3 cellular contexts compared by ENCODE assay signal in the genomic region with DNA sequence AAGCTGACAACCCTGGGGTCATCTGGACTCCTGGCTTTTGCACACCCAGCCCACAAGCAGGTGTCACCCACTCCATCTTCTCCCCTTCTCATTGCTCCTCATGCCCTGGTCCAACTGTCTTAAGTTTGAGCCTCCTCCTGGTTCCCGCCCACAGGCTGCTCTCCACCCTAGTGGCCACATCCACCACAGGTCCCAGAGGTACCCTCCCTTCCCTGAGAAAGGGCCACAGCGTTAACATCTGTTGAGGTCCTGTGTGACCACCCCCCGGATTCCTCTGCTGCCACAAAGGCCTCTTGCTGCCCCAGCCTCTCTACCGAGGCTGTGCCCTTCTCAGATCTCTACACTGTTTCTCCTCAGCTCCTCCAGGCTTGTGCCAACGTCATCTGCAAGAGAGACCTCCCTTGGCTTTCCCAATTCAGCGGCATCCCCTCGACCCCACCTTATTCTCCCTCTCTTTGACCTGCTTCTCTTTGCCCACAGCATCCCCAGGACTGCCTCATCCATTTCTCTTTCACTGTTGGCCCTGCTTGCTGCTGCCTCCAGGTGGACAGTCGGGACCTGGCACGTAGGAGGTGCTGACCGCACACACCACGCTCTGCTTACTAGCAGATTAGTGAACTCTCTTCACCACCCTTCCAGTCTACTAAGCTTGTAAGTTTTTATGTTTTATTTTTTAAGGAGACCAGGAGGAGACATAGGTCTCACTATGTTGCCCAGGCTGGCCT.
TF ChIP-seq lines count a peak whose summit lies in the region.

No MANE protein-coding gene starts in this region.

TF ChIP-seq in HCT116, 20 proteins besides CTCF, POLR2A, EP300 and RAD21 (continues in another document):
- TF ChIP-seq EGR1 (IDR thresholded peaks at IDR 0.05; ENCODE audit: low read depth) (no peak), FOSL1 (IDR thresholded peaks at IDR 0.05; ENCODE audit: low read depth) (no peak), SP1 (IDR thresholded peaks at IDR 0.05; ENCODE audit: low read depth) (no peak), ZFX (IDR thresholded peaks at IDR 0.05) (no peak), ZNF274 (IDR thresholded peaks at IDR 0.05; ENCODE audit: low read depth, low read length) (no peak), SRF (IDR thresholded peaks at IDR 0.05; ENCODE audit: low read depth) (no peak), YY1 (IDR thresholded peaks at IDR 0.05; ENCODE audit: extremely low read depth, insufficient replicate concordance, low read depth, low read length) (no peak), JUND (IDR thresholded peaks at IDR 0.05) (no peak), ELF1 (IDR thresholded peaks at IDR 0.05; ENCODE audit: borderline replicate concordance, low read depth) (no peak), EZH2 (IDR thresholded peaks at IDR 0.05) (no peak), CBX3 (IDR thresholded peaks at IDR 0.05; ENCODE audit: low read depth) (no peak)
- TF ChIP-seq, protein P1, sequence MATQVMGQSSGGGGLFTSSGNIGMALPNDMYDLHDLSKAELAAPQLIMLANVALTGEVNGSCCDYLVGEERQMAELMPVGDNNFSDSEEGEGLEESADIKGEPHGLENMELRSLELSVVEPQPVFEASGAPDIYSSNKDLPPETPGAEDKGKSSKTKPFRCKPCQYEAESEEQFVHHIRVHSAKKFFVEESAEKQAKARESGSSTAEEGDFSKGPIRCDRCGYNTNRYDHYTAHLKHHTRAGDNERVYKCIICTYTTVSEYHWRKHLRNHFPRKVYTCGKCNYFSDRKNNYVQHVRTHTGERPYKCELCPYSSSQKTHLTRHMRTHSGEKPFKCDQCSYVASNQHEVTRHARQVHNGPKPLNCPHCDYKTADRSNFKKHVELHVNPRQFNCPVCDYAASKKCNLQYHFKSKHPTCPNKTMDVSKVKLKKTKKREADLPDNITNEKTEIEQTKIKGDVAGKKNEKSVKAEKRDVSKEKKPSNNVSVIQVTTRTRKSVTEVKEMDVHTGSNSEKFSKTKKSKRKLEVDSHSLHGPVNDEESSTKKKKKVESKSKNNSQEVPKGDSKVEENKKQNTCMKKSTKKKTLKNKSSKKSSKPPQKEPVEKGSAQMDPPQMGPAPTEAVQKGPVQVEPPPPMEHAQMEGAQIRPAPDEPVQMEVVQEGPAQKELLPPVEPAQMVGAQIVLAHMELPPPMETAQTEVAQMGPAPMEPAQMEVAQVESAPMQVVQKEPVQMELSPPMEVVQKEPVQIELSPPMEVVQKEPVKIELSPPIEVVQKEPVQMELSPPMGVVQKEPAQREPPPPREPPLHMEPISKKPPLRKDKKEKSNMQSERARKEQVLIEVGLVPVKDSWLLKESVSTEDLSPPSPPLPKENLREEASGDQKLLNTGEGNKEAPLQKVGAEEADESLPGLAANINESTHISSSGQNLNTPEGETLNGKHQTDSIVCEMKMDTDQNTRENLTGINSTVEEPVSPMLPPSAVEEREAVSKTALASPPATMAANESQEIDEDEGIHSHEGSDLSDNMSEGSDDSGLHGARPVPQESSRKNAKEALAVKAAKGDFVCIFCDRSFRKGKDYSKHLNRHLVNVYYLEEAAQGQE (IDR thresholded peaks at IDR 0.05; ENCODE audit: low read depth) = no peak
- TF ChIP-seq, protein P2, sequence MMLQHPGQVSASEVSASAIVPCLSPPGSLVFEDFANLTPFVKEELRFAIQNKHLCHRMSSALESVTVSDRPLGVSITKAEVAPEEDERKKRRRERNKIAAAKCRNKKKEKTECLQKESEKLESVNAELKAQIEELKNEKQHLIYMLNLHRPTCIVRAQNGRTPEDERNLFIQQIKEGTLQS (IDR thresholded peaks at IDR 0.05) = no peak
- TF ChIP-seq, protein P3, sequence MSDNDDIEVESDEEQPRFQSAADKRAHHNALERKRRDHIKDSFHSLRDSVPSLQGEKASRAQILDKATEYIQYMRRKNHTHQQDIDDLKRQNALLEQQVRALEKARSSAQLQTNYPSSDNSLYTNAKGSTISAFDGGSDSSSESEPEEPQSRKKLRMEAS (IDR thresholded peaks at IDR 0.05) = no peak
- TF ChIP-seq, protein P4, sequence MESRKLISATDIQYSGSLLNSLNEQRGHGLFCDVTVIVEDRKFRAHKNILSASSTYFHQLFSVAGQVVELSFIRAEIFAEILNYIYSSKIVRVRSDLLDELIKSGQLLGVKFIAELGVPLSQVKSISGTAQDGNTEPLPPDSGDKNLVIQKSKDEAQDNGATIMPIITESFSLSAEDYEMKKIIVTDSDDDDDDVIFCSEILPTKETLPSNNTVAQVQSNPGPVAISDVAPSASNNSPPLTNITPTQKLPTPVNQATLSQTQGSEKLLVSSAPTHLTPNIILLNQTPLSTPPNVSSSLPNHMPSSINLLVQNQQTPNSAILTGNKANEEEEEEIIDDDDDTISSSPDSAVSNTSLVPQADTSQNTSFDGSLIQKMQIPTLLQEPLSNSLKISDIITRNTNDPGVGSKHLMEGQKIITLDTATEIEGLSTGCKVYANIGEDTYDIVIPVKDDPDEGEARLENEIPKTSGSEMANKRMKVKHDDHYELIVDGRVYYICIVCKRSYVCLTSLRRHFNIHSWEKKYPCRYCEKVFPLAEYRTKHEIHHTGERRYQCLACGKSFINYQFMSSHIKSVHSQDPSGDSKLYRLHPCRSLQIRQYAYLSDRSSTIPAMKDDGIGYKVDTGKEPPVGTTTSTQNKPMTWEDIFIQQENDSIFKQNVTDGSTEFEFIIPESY (IDR thresholded peaks at IDR 0.05; ENCODE audit: extremely low read depth, insufficient replicate concordance, low read length) = no peak

TF ChIP-seq in GM12878, 131 proteins besides CTCF, POLR2A, EP300 and RAD21:
- TF ChIP-seq, protein P5, sequence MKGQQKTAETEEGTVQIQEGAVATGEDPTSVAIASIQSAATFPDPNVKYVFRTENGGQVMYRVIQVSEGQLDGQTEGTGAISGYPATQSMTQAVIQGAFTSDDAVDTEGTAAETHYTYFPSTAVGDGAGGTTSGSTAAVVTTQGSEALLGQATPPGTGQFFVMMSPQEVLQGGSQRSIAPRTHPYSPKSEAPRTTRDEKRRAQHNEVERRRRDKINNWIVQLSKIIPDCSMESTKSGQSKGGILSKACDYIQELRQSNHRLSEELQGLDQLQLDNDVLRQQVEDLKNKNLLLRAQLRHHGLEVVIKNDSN (IDR thresholded peaks at IDR 0.05; ENCODE audit: borderline replicate concordance, extremely low read length, insufficient read depth, low read depth, low read length) = no peak
- TF ChIP-seq SMARCA5 (IDR thresholded peaks at IDR 0.05) = no peak
TF ChIP-seq in GM12878: peak in this region for 0.

TF ChIP-seq in HEK293T, 16 proteins besides CTCF, POLR2A, EP300 and RAD21:
- TF ChIP-seq NFRKB (IDR thresholded peaks at IDR 0.05) (no peak), L3MBTL2 (conservative IDR thresholded peaks at IDR 0.05) (no peak), HDGF (IDR thresholded peaks at IDR 0.05; ENCODE audit: borderline replicate concordance) (no peak), ELF4 (IDR thresholded peaks at IDR 0.05) (no peak), FOXK2 (IDR thresholded peaks at IDR 0.05) (no peak), SP1 (IDR thresholded peaks at IDR 0.05) (no peak), FOXM1 (IDR thresholded peaks at IDR 0.05; ENCODE audit: borderline replicate concordance) (no peak), SUZ12 (IDR thresholded peaks at IDR 0.05) (no peak), ARNT (IDR thresholded peaks at IDR 0.05) (no peak)
- TF ChIP-seq, protein P6, sequence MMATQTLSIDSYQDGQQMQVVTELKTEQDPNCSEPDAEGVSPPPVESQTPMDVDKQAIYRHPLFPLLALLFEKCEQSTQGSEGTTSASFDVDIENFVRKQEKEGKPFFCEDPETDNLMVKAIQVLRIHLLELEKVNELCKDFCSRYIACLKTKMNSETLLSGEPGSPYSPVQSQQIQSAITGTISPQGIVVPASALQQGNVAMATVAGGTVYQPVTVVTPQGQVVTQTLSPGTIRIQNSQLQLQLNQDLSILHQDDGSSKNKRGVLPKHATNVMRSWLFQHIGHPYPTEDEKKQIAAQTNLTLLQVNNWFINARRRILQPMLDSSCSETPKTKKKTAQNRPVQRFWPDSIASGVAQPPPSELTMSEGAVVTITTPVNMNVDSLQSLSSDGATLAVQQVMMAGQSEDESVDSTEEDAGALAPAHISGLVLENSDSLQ (IDR thresholded peaks at IDR 0.05) = no peak
